ENCODE assay signal across 1 cellular context in the genomic region with DNA sequence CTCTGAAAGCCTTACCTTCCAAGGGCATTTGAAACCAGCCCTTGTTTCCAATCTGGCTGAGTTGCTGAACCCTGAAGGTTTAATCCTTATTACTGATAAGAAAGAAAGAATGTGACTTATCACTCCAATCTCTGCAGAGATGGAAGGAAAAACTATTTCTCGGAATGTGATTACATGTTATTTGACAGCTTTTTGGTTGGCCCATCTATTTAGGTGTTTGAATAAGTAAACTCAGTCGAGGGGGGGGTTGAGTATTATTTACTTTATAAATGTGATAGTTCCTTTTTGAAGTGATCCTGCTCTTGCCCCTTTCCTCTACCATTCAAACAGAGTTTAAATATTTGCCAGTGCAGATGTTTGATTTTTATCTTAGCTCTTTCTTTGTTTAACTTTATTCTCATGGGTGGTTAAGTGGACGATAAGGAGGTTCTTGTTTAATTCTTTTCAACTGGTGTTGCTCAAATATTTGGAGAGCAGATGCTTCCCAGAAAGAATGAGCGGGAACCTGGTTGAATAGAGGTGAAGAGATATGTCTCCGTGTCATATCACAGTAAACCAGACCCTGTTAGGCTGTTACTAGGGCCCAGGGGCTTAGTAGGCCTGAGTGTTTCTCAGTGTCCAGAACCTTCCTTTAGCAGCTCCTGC.
TF ChIP-seq lines count a peak whose summit lies in the region.

No MANE protein-coding gene starts in this region.

TF ChIP-seq in HepG2, 621 proteins besides CTCF, POLR2A, EP300 and RAD21 (continues in another document):
- TF ChIP-seq, protein P1, sequence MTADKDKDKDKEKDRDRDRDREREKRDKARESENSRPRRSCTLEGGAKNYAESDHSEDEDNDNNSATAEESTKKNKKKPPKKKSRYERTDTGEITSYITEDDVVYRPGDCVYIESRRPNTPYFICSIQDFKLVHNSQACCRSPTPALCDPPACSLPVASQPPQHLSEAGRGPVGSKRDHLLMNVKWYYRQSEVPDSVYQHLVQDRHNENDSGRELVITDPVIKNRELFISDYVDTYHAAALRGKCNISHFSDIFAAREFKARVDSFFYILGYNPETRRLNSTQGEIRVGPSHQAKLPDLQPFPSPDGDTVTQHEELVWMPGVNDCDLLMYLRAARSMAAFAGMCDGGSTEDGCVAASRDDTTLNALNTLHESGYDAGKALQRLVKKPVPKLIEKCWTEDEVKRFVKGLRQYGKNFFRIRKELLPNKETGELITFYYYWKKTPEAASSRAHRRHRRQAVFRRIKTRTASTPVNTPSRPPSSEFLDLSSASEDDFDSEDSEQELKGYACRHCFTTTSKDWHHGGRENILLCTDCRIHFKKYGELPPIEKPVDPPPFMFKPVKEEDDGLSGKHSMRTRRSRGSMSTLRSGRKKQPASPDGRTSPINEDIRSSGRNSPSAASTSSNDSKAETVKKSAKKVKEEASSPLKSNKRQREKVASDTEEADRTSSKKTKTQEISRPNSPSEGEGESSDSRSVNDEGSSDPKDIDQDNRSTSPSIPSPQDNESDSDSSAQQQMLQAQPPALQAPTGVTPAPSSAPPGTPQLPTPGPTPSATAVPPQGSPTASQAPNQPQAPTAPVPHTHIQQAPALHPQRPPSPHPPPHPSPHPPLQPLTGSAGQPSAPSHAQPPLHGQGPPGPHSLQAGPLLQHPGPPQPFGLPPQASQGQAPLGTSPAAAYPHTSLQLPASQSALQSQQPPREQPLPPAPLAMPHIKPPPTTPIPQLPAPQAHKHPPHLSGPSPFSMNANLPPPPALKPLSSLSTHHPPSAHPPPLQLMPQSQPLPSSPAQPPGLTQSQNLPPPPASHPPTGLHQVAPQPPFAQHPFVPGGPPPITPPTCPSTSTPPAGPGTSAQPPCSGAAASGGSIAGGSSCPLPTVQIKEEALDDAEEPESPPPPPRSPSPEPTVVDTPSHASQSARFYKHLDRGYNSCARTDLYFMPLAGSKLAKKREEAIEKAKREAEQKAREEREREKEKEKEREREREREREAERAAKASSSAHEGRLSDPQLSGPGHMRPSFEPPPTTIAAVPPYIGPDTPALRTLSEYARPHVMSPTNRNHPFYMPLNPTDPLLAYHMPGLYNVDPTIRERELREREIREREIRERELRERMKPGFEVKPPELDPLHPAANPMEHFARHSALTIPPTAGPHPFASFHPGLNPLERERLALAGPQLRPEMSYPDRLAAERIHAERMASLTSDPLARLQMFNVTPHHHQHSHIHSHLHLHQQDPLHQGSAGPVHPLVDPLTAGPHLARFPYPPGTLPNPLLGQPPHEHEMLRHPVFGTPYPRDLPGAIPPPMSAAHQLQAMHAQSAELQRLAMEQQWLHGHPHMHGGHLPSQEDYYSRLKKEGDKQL (CRISPR knock-in tag; IDR thresholded peaks at IDR 0.05; ENCODE audit: low read depth): peak; percentile 96; the same call in 1 of the 2 replicates
- no peak for TF ChIP-seq ZNF251 (CRISPR knock-in tag; IDR thresholded peaks at IDR 0.05)
- peak; percentile 64; the same call in 1 of the 2 replicates for TF ChIP-seq HMG20B (CRISPR knock-in tag; conservative IDR thresholded peaks at IDR 0.05)
- no peak for TF ChIP-seq TERF1 (CRISPR knock-in tag; IDR thresholded peaks at IDR 0.05)
- peak; percentile 78 for TF ChIP-seq GFI1 (CRISPR knock-in tag; IDR thresholded peaks at IDR 0.05; ENCODE audit: borderline replicate concordance)
- no peak for TF ChIP-seq MBNL3 (CRISPR knock-in tag; conservative IDR thresholded peaks at IDR 0.05)
- no peak for TF ChIP-seq RBM22 (optimal IDR thresholded peaks at IDR 0.05; ENCODE audit: low read length)
- no peak for TF ChIP-seq GATAD1 (CRISPR knock-in tag; IDR thresholded peaks at IDR 0.05)
- TF ChIP-seq GATA4 (IDR thresholded peaks at IDR 0.05; ENCODE audit: borderline replicate concordance, low read depth): peak; percentile 61; the same call in 1 of the 2 replicates
- no peak for TF ChIP-seq ATF1 (CRISPR knock-in tag; IDR thresholded peaks at IDR 0.05)
- no peak for TF ChIP-seq SOX6 (IDR thresholded peaks at IDR 0.05)
- peak; percentile 70 for TF ChIP-seq SOX6 (CRISPR knock-in tag; IDR thresholded peaks at IDR 0.05)
- no peak for TF ChIP-seq FOXA1 (IDR thresholded peaks at IDR 0.05)
- peak; percentile 58 for TF ChIP-seq FOXA1 (CRISPR knock-in tag; IDR thresholded peaks at IDR 0.05)
- TF ChIP-seq, protein P2, sequence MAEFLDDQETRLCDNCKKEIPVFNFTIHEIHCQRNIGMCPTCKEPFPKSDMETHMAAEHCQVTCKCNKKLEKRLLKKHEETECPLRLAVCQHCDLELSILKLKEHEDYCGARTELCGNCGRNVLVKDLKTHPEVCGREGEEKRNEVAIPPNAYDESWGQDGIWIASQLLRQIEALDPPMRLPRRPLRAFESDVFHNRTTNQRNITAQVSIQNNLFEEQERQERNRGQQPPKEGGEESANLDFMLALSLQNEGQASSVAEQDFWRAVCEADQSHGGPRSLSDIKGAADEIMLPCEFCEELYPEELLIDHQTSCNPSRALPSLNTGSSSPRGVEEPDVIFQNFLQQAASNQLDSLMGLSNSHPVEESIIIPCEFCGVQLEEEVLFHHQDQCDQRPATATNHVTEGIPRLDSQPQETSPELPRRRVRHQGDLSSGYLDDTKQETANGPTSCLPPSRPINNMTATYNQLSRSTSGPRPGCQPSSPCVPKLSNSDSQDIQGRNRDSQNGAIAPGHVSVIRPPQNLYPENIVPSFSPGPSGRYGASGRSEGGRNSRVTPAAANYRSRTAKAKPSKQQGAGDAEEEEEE (CRISPR knock-in tag; IDR thresholded peaks at IDR 0.05; ENCODE audit: borderline replicate concordance): no peak
- TF ChIP-seq BCL6 (CRISPR knock-in tag; IDR thresholded peaks at IDR 0.05): peak; percentile 52
- TF ChIP-seq ZFP41 (CRISPR knock-in tag; IDR thresholded peaks at IDR 0.05; ENCODE audit: borderline replicate concordance): no peak
- peak; percentile 54; the same call in 1 of the 2 replicates for TF ChIP-seq NR2F6 (IDR thresholded peaks at IDR 0.05)
- 0 out of 2 replicates have a peak, but pooled peaks have one; percentile 9 for TF ChIP-seq NR2F6 (CRISPR knock-in tag; IDR thresholded peaks at IDR 0.05)
- TF ChIP-seq HDAC2 (CRISPR knock-in tag; IDR thresholded peaks at IDR 0.05): peak; percentile 20; the same call in 1 of the 2 replicates
- no peak for TF ChIP-seq ZFP36L1 (CRISPR knock-in tag; IDR thresholded peaks at IDR 0.05)
- TF ChIP-seq PRDM15 (CRISPR knock-in tag; IDR thresholded peaks at IDR 0.05): no peak
- no peak for TF ChIP-seq ZNF570 (CRISPR knock-in tag; IDR thresholded peaks at IDR 0.05; ENCODE audit: borderline replicate concordance)
- no peak for TF ChIP-seq ZNF44 (CRISPR knock-in tag; IDR thresholded peaks at IDR 0.05)
- peak; percentile 75; the same call in 1 of the 2 replicates for TF ChIP-seq NKX3-1 (CRISPR knock-in tag; IDR thresholded peaks at IDR 0.05)
- TF ChIP-seq, protein P3, sequence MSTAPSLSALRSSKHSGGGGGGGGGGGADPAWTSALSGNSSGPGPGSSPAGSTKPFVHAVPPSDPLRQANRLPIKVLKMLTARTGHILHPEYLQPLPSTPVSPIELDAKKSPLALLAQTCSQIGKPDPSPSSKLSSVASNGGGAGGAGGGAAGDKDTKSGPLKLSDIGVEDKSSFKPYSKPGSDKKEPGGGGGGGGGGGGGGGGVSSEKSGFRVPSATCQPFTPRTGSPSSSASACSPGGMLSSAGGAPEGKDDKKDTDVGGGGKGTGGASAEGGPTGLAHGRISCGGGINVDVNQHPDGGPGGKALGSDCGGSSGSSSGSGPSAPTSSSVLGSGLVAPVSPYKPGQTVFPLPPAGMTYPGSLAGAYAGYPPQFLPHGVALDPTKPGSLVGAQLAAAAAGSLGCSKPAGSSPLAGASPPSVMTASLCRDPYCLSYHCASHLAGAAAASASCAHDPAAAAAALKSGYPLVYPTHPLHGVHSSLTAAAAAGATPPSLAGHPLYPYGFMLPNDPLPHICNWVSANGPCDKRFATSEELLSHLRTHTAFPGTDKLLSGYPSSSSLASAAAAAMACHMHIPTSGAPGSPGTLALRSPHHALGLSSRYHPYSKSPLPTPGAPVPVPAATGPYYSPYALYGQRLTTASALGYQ (CRISPR knock-in tag; IDR thresholded peaks at IDR 0.05): peak; percentile 85
- TF ChIP-seq ZNF776 (CRISPR knock-in tag; IDR thresholded peaks at IDR 0.05): no peak
- TF ChIP-seq, protein P4, sequence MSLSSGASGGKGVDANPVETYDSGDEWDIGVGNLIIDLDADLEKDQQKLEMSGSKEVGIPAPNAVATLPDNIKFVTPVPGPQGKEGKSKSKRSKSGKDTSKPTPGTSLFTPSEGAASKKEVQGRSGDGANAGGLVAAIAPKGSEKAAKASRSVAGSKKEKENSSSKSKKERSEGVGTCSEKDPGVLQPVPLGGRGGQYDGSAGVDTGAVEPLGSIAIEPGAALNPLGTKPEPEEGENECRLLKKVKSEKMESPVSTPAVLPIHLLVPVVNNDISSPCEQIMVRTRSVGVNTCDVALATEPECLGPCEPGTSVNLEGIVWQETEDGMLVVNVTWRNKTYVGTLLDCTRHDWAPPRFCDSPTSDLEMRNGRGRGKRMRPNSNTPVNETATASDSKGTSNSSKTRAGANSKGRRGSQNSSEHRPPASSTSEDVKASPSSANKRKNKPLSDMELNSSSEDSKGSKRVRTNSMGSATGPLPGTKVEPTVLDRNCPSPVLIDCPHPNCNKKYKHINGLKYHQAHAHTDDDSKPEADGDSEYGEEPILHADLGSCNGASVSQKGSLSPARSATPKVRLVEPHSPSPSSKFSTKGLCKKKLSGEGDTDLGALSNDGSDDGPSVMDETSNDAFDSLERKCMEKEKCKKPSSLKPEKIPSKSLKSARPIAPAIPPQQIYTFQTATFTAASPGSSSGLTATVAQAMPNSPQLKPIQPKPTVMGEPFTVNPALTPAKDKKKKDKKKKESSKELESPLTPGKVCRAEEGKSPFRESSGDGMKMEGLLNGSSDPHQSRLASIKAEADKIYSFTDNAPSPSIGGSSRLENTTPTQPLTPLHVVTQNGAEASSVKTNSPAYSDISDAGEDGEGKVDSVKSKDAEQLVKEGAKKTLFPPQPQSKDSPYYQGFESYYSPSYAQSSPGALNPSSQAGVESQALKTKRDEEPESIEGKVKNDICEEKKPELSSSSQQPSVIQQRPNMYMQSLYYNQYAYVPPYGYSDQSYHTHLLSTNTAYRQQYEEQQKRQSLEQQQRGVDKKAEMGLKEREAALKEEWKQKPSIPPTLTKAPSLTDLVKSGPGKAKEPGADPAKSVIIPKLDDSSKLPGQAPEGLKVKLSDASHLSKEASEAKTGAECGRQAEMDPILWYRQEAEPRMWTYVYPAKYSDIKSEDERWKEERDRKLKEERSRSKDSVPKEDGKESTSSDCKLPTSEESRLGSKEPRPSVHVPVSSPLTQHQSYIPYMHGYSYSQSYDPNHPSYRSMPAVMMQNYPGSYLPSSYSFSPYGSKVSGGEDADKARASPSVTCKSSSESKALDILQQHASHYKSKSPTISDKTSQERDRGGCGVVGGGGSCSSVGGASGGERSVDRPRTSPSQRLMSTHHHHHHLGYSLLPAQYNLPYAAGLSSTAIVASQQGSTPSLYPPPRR (CRISPR knock-in tag; IDR thresholded peaks at IDR 0.05; ENCODE audit: borderline replicate concordance): peak; percentile 89; the same call in 1 of the 2 replicates
- no peak for TF ChIP-seq ZNF367 (CRISPR knock-in tag; IDR thresholded peaks at IDR 0.05; ENCODE audit: borderline replicate concordance)
- no peak for TF ChIP-seq ZNF121 (CRISPR knock-in tag; IDR thresholded peaks at IDR 0.05)
- no peak for TF ChIP-seq ZNF556 (CRISPR knock-in tag; IDR thresholded peaks at IDR 0.05; ENCODE audit: borderline replicate concordance)
- no peak for TF ChIP-seq KMT2A (CRISPR knock-in tag; IDR thresholded peaks at IDR 0.05)
- no peak for TF ChIP-seq ZNF749 (CRISPR knock-in tag; IDR thresholded peaks at IDR 0.05; ENCODE audit: borderline replicate concordance)
- TF ChIP-seq, protein P5, sequence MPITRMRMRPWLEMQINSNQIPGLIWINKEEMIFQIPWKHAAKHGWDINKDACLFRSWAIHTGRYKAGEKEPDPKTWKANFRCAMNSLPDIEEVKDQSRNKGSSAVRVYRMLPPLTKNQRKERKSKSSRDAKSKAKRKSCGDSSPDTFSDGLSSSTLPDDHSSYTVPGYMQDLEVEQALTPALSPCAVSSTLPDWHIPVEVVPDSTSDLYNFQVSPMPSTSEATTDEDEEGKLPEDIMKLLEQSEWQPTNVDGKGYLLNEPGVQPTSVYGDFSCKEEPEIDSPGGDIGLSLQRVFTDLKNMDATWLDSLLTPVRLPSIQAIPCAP (CRISPR knock-in tag; IDR thresholded peaks at IDR 0.05; ENCODE audit: low read depth): no peak
- TF ChIP-seq FOXJ3 (CRISPR knock-in tag; IDR thresholded peaks at IDR 0.05; ENCODE audit: borderline replicate concordance): peak; percentile 28; the same call in 1 of the 2 replicates
- TF ChIP-seq HHEX (CRISPR knock-in tag; IDR thresholded peaks at IDR 0.05): peak; percentile 81
- no peak for TF ChIP-seq HOXA5 (CRISPR knock-in tag; IDR thresholded peaks at IDR 0.05)
- TF ChIP-seq FOXA3 (CRISPR knock-in tag; IDR thresholded peaks at IDR 0.05): peak; percentile 26; the same call in 1 of the 2 replicates
- no peak for TF ChIP-seq CREB1 (IDR thresholded peaks at IDR 0.05)
- 0 out of 2 replicates have a peak, but pooled peaks have one; percentile 29 for TF ChIP-seq CREB1 (CRISPR knock-in tag; IDR thresholded peaks at IDR 0.05)
- TF ChIP-seq NCOA2 (CRISPR knock-in tag; IDR thresholded peaks at IDR 0.05): peak; percentile 54; the same call in 1 of the 2 replicates
- TF ChIP-seq ZZZ3 (CRISPR knock-in tag; IDR thresholded peaks at IDR 0.05; ENCODE audit: borderline replicate concordance): no peak
